ENCODE assay signal across 11 cellular contexts in the genomic region with DNA sequence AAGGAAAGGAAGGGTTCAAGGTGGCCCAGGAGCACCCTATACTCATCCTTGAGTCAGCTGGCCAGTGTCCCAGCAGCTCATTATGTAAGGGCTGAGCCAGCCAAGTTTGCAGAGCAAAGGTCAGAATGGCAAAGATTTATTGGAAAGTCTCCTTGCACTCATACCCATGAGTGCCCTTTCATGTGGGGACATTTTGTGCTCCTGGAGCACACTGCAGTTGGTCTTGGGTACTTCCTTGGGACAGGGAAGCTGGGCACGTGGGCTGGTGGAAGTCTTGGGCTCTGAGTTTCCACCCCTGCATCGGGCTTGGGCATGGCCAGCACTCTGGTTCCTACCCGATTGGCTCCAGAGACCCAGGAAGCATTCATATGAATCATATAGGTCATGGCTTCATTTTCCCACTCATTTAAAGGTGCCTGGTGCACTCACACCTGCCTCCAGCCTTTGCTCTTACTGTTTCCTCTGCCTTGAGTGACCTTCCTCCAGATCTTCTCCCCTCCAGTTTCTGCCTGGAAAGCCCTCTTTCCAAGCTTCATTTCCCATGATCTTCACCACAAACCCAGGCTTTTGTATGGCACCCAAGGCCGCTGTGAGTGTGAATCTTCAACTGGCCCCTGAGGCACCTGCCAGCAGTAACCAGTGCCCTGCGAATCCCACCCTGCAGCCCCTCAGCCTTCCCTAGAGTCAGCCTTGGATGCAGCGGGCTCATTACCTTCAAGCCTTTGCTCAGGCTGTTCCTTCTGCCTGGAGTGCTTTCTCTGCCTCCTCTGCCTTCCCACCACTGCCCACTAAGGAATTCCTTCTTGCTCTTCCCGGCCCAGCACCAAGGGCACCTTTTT. TPM values are rescaled to one million over a fixed set of nuclear protein-coding genes. Genes with fewer than 3 reads are reported as not detected.
DNase-seq lines count a peak whose midpoint lies in the region; ATAC-seq, FAIRE-seq and TF ChIP-seq lines count a peak whose summit lies in the region.
"Had no signal": no experiment of that assay in that cellular context is flagged by ENCODE, and none has a peak within 500 bp of the region (broad histone marks: within the 10 kb centered on the region; RNA-seq: fewer than 3 reads in every experiment).

No MANE protein-coding gene starts in this region.

- CTCF ChIA-PET in RWPE1 (lab: Yijun Ruan, JAX), result interaction anchor here (0.6 to 1.2 kb wide), 2 partner anchors 46 to 181 kb away, joined by 3 to 4 read pairs; no protein-coding TSS in a partner anchor
- CTCF ChIA-PET in CD4-positive, alpha-beta T cell (lab: Charles Lee), result no interaction called here

- H3K36me3 Mint-ChIP-seq in CD4-positive, alpha-beta T cell (ENCODE audit: low read depth), result no peaks in the 10 kb centered on the region
- H3K36me3 Mint-ChIP-seq: activated naive CD4-positive, alpha-beta T cell treated with anti-CD3 and anti-CD28 coated beads, Interleukin-2, amount 50 U/mL, for 24 hours had no signal

- no peak for TF ChIP-seq POLR2A in H54 (IDR thresholded peaks at IDR 0.05; ENCODE audit: low read depth, low read length)

- no peaks in the 10 kb centered on the region for H3K4me1 Mint-ChIP-seq in CD4-positive, alpha-beta T cell (ENCODE audit: low read depth)
- H3K4me1 Mint-ChIP-seq: activated naive CD4-positive, alpha-beta T cell treated with anti-CD3 and anti-CD28 coated beads, Interleukin-2, amount 50 U/mL, for 24 hours had no signal

- H3K27me3 ChIP-seq in skeletal muscle satellite cell (ENCODE audit: control insufficient read depth, insufficient read depth, low read length), result peaks cover 6% of the 10 kb centered on the region
- peaks cover 17% of the 10 kb centered on the region for H3K27me3 ChIP-seq in CD4-positive, alpha-beta T cell (ENCODE audit: control insufficient read depth, insufficient read depth, low read length)
- H3K27me3 ChIP-seq: dorsolateral prefrontal cortex had no signal

- H3K36me3 ChIP-seq in skeletal muscle satellite cell (ENCODE audit: insufficient read depth, low read length), result no peaks in the 10 kb centered on the region

- peak overlapping the region; percentile 72 for H3K27ac ChIP-seq in RWPE1
- no peak overlapping the region for H3K27ac ChIP-seq in CD4-positive, alpha-beta T cell (ENCODE audit: low read depth, low read length)
- H3K27ac ChIP-seq: dorsolateral prefrontal cortex had no signal

- intact Hi-C loops in CD4-positive, alpha-beta T cell (cut with DNase I, micrococcal nuclease), result no loop called here

- no peak overlapping the region for H3K27ac Mint-ChIP-seq in CD4-positive, alpha-beta T cell
- H3K27ac Mint-ChIP-seq: activated naive CD4-positive, alpha-beta T cell treated with anti-CD3 and anti-CD28 coated beads, Interleukin-2, amount 50 U/mL, for 24 hours had no signal

- TF ChIP-seq CTCF in RWPE1 (conservative IDR thresholded peaks at IDR 0.05; ENCODE audit: low read depth), result no peak
- no peak for TF ChIP-seq CTCF in fibroblast of pulmonary artery (IDR thresholded peaks at IDR 0.05; ENCODE audit: low read length, missing control alignments)
- TF ChIP-seq CTCF in CD4-positive, alpha-beta T cell (IDR thresholded peaks at IDR 0.05), result no peak

- no peak overlapping the region for H3K4me3 Mint-ChIP-seq in CD4-positive, alpha-beta T cell
- H3K4me3 Mint-ChIP-seq: activated naive CD4-positive, alpha-beta T cell treated with anti-CD3 and anti-CD28 coated beads, Interleukin-2, amount 50 U/mL, for 24 hours had no signal

- H3K27me3 Mint-ChIP-seq in CD4-positive, alpha-beta T cell, result peaks cover 23% of the 10 kb centered on the region

- no peaks in the 10 kb centered on the region for H3K9me3 ChIP-seq in skeletal muscle satellite cell (replicated peaks; ENCODE audit: low read length)
- no peaks in the 10 kb centered on the region for H3K9me3 ChIP-seq in CD4-positive, alpha-beta T cell (ENCODE audit: control insufficient read depth, low read length)

- no peak overlapping the region for H3K9ac ChIP-seq in skeletal muscle satellite cell (ENCODE audit: low read depth, low read length)

- peak; percentile 45 for FAIRE-seq in H54 (lab: Jason Lieb, UNC)

- peak; percentile 66 for DNase-seq in H54 (ENCODE audit: insufficient read length, low spot score)
- DNase-seq in RWPE1 (ENCODE audit: low spot score), result peak; percentile 27
- peak; percentile 31 for DNase-seq in fibroblast of pulmonary artery (ENCODE audit: low read depth)
- no peak for DNase-seq in CD4-positive, alpha-beta T cell
- DNase-seq in activated CD4-positive, alpha-beta T cell treated with anti-CD3 and anti-CD28 coated beads, Interleukin-2, amount 50 U/mL, for 4 hours, result no peak
- no peak for DNase-seq in COR-L47 (lab: John Stamatoyannopoulos, UW)
- DNase-seq: dorsolateral prefrontal cortex, NCI-H2081 had no signal

- POLR2A ChIA-PET in RWPE1 (lab: Yijun Ruan, JAX; ENCODE audit: low non-redundant PET), result no interaction called here
- POLR2A ChIA-PET in CD4-positive, alpha-beta T cell (lab: Charles Lee), result interaction anchor here (0.8 kb wide), 1 partner anchor 10 kb away, joined by 3 read pairs; no protein-coding TSS in a partner anchor

- peak overlapping the region; percentile 19 for H3K4me2 ChIP-seq in skeletal muscle satellite cell (ENCODE audit: low read length)

- H3K4me3 ChIP-seq in fibroblast of pulmonary artery (replicated peaks; ENCODE audit: low read depth, low read length) (no peak overlapping the region), skeletal muscle satellite cell (ENCODE audit: low read length) (no peak overlapping the region)
- H3K4me3 ChIP-seq: dorsolateral prefrontal cortex had no signal

- H3K9me3 Mint-ChIP-seq in CD4-positive, alpha-beta T cell, result no peaks in the 10 kb centered on the region
- H3K9me3 Mint-ChIP-seq: activated naive CD4-positive, alpha-beta T cell treated with anti-CD3 and anti-CD28 coated beads, Interleukin-2, amount 50 U/mL, for 24 hours had no signal

- ATAC-seq in CD4-positive, alpha-beta T cell (ENCODE audit: poor library complexity), result no peak
- no peak for ATAC-seq in GM18870 (IDR thresholded peaks at IDR 0.05; ENCODE audit: unreplicated experiment)

- peaks cover 17% of the 10 kb centered on the region for H3K4me1 ChIP-seq in skeletal muscle satellite cell (ENCODE audit: control insufficient read depth, insufficient read depth, low read length)

RNA-seq across cellular contexts. Expression of a gene that starts 10.5 kb away (rescaled TPM):
- 3.5 and 3.7 TPM in 2 replicates for total RNA-seq in skeletal muscle satellite cell (2012; rRNA removed)
- total RNA-seq in CD4-positive, alpha-beta T cell, result 10 to 100 TPM; 18.1 to 20.1 TPM

RNA-seq across cellular contexts. Expression of a gene that starts 20.2 kb away (rescaled TPM):
- total RNA-seq in skeletal muscle satellite cell (2012; rRNA removed), result 17.5 and 19.2 TPM in 2 replicates
- 10 to 100 TPM in 1 of 2 experiments, 1 to 10 TPM in 1; 8.5 to 10.2 TPM for total RNA-seq in CD4-positive, alpha-beta T cell

Comparison
In these comparisons a context has a peak if more than half of its experiments do, and no peak if none do; other contexts are left out.
1. DNase-seq: peak in H54 (single experiment), RWPE1 (single experiment) and fibroblast of pulmonary artery (single experiment); none in CD4-positive, alpha-beta T cell (0 of 10), activated CD4-positive, alpha-beta T cell treated with anti-CD3 and anti-CD28 coated beads, Interleukin-2, amount 50 U/mL, for 4 hours (0 of 2) and COR-L47 (single experiment).